ENCODE assay signal across 1 cellular context in the genomic region with DNA sequence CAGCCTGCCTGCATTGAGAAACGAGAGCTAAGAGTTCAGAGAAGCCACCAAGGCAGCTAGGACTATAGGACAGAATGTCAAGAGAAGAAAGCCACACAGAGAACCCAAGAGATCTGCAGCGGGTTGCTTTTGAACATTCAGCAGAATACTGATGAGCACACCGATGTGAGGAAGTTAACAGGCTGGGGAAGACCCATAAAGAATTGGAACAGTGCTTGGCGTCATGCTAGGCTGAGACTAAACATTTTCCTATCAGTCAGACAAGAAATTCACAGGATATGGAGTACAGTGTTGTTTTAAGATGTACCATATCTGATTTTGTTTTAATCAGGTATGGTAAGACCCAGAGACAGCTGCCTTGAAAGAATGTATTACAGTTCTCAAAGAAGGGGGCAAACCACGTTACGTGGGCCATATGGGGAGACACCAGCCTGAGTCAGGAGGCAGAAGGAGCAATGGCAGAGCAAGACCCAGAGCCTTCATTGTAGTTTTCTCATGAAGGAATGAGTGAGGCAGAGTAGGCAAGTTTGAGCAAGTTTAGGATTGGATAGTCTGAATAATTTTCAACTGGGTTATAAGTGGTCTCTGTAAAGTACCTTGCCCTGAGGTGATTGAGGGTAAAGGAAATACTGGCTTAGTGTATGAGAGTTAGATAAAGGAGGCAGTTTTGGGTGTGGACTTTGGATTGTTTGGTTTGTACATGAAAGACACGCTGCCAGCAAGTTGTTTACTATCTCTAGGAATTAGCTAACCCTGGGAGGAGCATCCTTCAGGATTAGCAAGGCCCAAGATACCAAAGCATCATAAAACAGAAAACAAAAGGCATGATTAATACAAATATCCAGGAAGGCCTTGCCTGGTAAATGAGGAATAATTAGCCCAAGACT.
TF ChIP-seq lines count a peak whose summit lies in the region.

No MANE protein-coding gene starts in this region.

TF ChIP-seq in HepG2, 621 proteins besides CTCF, POLR2A, EP300 and RAD21 (continued from another document and continues in another):
- peak; percentile 64 for TF ChIP-seq KAT8 (CRISPR knock-in tag; IDR thresholded peaks at IDR 0.05)
- no peak for TF ChIP-seq NFIB (CRISPR knock-in tag; IDR thresholded peaks at IDR 0.05; ENCODE audit: borderline replicate concordance)
- TF ChIP-seq, protein P1, sequence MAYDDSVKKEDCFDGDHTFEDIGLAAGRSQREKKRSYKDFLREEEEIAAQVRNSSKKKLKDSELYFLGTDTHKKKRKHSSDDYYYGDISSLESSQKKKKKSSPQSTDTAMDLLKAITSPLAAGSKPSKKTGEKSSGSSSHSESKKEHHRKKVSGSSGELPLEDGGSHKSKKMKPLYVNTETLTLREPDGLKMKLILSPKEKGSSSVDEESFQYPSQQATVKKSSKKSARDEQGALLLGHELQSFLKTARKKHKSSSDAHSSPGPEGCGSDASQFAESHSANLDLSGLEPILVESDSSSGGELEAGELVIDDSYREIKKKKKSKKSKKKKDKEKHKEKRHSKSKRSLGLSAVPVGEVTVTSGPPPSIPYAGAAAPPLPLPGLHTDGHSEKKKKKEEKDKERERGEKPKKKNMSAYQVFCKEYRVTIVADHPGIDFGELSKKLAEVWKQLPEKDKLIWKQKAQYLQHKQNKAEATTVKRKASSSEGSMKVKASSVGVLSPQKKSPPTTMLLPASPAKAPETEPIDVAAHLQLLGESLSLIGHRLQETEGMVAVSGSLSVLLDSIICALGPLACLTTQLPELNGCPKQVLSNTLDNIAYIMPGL (CRISPR knock-in tag; IDR thresholded peaks at IDR 0.05; ENCODE audit: borderline replicate concordance in 1 of 2, low read depth in 1 of 2), result peak in 1 of 2 experiments; percentile 59; a peak in 1 of 4 replicates
- TF ChIP-seq, protein P2, sequence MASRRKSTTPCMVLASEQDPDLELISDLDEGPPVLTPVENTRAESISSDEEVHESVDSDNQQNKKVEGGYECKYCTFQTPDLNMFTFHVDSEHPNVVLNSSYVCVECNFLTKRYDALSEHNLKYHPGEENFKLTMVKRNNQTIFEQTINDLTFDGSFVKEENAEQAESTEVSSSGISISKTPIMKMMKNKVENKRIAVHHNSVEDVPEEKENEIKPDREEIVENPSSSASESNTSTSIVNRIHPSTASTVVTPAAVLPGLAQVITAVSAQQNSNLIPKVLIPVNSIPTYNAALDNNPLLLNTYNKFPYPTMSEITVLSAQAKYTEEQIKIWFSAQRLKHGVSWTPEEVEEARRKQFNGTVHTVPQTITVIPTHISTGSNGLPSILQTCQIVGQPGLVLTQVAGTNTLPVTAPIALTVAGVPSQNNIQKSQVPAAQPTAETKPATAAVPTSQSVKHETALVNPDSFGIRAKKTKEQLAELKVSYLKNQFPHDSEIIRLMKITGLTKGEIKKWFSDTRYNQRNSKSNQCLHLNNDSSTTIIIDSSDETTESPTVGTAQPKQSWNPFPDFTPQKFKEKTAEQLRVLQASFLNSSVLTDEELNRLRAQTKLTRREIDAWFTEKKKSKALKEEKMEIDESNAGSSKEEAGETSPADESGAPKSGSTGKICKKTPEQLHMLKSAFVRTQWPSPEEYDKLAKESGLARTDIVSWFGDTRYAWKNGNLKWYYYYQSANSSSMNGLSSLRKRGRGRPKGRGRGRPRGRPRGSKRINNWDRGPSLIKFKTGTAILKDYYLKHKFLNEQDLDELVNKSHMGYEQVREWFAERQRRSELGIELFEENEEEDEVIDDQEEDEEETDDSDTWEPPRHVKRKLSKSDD (CRISPR knock-in tag; IDR thresholded peaks at IDR 0.05; ENCODE audit: low read depth), result no peak
- TF ChIP-seq FOSL2 (CRISPR knock-in tag; IDR thresholded peaks at IDR 0.05), result peak; percentile 72
- TF ChIP-seq HNF4A (CRISPR knock-in tag; IDR thresholded peaks at IDR 0.05), result peak; percentile 99
- TF ChIP-seq, protein P3, sequence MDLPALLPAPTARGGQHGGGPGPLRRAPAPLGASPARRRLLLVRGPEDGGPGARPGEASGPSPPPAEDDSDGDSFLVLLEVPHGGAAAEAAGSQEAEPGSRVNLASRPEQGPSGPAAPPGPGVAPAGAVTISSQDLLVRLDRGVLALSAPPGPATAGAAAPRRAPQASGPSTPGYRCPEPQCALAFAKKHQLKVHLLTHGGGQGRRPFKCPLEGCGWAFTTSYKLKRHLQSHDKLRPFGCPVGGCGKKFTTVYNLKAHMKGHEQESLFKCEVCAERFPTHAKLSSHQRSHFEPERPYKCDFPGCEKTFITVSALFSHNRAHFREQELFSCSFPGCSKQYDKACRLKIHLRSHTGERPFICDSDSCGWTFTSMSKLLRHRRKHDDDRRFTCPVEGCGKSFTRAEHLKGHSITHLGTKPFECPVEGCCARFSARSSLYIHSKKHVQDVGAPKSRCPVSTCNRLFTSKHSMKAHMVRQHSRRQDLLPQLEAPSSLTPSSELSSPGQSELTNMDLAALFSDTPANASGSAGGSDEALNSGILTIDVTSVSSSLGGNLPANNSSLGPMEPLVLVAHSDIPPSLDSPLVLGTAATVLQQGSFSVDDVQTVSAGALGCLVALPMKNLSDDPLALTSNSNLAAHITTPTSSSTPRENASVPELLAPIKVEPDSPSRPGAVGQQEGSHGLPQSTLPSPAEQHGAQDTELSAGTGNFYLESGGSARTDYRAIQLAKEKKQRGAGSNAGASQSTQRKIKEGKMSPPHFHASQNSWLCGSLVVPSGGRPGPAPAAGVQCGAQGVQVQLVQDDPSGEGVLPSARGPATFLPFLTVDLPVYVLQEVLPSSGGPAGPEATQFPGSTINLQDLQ (CRISPR knock-in tag; IDR thresholded peaks at IDR 0.05), result no peak
- no peak for TF ChIP-seq U2AF2 (IDR thresholded peaks at IDR 0.05; ENCODE audit: low read depth, low read length)
- TF ChIP-seq, protein P4, sequence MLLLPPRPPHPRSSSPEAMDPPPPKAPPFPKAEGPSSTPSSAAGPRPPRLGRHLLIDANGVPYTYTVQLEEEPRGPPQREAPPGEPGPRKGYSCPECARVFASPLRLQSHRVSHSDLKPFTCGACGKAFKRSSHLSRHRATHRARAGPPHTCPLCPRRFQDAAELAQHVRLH (CRISPR knock-in tag; IDR thresholded peaks at IDR 0.05; ENCODE audit: borderline replicate concordance, low read depth), result 0 out of 2 replicates have a peak, but pooled peaks have one; percentile 49
- TF ChIP-seq, protein P5, sequence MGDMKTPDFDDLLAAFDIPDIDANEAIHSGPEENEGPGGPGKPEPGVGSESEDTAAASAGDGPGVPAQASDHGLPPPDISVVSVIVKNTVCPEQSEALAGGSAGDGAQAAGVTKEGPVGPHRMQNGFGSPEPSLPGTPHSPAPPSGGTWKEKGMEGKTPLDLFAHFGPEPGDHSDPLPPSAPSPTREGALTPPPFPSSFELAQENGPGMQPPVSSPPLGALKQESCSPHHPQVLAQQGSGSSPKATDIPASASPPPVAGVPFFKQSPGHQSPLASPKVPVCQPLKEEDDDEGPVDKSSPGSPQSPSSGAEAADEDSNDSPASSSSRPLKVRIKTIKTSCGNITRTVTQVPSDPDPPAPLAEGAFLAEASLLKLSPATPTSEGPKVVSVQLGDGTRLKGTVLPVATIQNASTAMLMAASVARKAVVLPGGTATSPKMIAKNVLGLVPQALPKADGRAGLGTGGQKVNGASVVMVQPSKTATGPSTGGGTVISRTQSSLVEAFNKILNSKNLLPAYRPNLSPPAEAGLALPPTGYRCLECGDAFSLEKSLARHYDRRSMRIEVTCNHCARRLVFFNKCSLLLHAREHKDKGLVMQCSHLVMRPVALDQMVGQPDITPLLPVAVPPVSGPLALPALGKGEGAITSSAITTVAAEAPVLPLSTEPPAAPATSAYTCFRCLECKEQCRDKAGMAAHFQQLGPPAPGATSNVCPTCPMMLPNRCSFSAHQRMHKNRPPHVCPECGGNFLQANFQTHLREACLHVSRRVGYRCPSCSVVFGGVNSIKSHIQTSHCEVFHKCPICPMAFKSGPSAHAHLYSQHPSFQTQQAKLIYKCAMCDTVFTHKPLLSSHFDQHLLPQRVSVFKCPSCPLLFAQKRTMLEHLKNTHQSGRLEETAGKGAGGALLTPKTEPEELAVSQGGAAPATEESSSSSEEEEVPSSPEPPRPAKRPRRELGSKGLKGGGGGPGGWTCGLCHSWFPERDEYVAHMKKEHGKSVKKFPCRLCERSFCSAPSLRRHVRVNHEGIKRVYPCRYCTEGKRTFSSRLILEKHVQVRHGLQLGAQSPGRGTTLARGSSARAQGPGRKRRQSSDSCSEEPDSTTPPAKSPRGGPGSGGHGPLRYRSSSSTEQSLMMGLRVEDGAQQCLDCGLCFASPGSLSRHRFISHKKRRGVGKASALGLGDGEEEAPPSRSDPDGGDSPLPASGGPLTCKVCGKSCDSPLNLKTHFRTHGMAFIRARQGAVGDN (CRISPR knock-in tag; IDR thresholded peaks at IDR 0.05), result no peak
- no peak for TF ChIP-seq GPN1 (CRISPR knock-in tag; IDR thresholded peaks at IDR 0.05; ENCODE audit: borderline replicate concordance)
- peak; percentile 64; the same call in 1 of the 2 replicates for TF ChIP-seq KDM3A (CRISPR knock-in tag; IDR thresholded peaks at IDR 0.05; ENCODE audit: low read depth)
- TF ChIP-seq, protein P6, sequence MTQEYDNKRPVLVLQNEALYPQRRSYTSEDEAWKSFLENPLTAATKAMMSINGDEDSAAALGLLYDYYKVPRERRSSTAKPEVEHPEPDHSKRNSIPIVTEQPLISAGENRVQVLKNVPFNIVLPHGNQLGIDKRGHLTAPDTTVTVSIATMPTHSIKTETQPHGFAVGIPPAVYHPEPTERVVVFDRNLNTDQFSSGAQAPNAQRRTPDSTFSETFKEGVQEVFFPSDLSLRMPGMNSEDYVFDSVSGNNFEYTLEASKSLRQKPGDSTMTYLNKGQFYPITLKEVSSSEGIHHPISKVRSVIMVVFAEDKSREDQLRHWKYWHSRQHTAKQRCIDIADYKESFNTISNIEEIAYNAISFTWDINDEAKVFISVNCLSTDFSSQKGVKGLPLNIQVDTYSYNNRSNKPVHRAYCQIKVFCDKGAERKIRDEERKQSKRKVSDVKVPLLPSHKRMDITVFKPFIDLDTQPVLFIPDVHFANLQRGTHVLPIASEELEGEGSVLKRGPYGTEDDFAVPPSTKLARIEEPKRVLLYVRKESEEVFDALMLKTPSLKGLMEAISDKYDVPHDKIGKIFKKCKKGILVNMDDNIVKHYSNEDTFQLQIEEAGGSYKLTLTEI (CRISPR knock-in tag; conservative IDR thresholded peaks at IDR 0.05), result no peak
- no peak for TF ChIP-seq SNAI1 (CRISPR knock-in tag; IDR thresholded peaks at IDR 0.05; ENCODE audit: borderline replicate concordance)
- TF ChIP-seq ZNF253 (CRISPR knock-in tag; IDR thresholded peaks at IDR 0.05; ENCODE audit: borderline replicate concordance), result no peak
- no peak for TF ChIP-seq ZNF629 (CRISPR knock-in tag; conservative IDR thresholded peaks at IDR 0.05)
- TF ChIP-seq, protein P7, sequence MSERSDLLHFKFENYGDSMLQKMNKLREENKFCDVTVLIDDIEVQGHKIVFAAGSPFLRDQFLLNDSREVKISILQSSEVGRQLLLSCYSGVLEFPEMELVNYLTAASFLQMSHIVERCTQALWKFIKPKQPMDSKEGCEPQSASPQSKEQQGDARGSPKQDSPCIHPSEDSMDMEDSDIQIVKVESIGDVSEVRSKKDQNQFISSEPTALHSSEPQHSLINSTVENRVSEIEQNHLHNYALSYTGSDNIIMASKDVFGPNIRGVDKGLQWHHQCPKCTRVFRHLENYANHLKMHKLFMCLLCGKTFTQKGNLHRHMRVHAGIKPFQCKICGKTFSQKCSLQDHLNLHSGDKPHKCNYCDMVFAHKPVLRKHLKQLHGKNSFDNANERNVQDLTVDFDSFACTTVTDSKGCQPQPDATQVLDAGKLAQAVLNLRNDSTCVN (CRISPR knock-in tag; IDR thresholded peaks at IDR 0.05; ENCODE audit: borderline replicate concordance), result no peak
- no peak for TF ChIP-seq PCBP2 (optimal IDR thresholded peaks at IDR 0.05; ENCODE audit: low read depth, low read length, poor library complexity, severe bottlenecking)
- TF ChIP-seq ZNF772 (CRISPR knock-in tag; IDR thresholded peaks at IDR 0.05), result no peak
- no peak for TF ChIP-seq CREB1 (IDR thresholded peaks at IDR 0.05)
- peak; percentile 68 for TF ChIP-seq CREB1 (CRISPR knock-in tag; IDR thresholded peaks at IDR 0.05)
- no peak for TF ChIP-seq AHR (CRISPR knock-in tag; IDR thresholded peaks at IDR 0.05)
- TF ChIP-seq IKZF4 (CRISPR knock-in tag; IDR thresholded peaks at IDR 0.05; ENCODE audit: borderline replicate concordance, low read depth, not compliant biosample characterization), result no peak
- TF ChIP-seq ZNF205 (CRISPR knock-in tag; IDR thresholded peaks at IDR 0.05), result peak; percentile 64; the same call in 1 of the 2 replicates
- TF ChIP-seq HCFC1 (IDR thresholded peaks at IDR 0.05; ENCODE audit: low read depth, low read length), result no peak
- TF ChIP-seq, protein P8, sequence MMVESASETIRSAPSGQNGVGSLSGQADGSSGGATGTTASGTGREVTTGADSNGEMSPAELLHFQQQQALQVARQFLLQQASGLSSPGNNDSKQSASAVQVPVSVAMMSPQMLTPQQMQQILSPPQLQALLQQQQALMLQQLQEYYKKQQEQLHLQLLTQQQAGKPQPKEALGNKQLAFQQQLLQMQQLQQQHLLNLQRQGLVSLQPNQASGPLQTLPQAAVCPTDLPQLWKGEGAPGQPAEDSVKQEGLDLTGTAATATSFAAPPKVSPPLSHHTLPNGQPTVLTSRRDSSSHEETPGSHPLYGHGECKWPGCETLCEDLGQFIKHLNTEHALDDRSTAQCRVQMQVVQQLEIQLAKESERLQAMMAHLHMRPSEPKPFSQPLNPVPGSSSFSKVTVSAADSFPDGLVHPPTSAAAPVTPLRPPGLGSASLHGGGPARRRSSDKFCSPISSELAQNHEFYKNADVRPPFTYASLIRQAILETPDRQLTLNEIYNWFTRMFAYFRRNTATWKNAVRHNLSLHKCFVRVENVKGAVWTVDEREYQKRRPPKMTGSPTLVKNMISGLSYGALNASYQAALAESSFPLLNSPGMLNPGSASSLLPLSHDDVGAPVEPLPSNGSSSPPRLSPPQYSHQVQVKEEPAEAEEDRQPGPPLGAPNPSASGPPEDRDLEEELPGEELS (CRISPR knock-in tag; IDR thresholded peaks at IDR 0.05), result peak; percentile 99
- TF ChIP-seq SCMH1 (CRISPR knock-in tag; IDR thresholded peaks at IDR 0.05; ENCODE audit: borderline replicate concordance), result no peak
- TF ChIP-seq ELF1 (CRISPR knock-in tag; IDR thresholded peaks at IDR 0.05), result peak; percentile 22; the same call in 1 of the 2 replicates
- TF ChIP-seq ZNF768 (CRISPR knock-in tag; IDR thresholded peaks at IDR 0.05), result no peak
- TF ChIP-seq CBX1 (IDR thresholded peaks at IDR 0.05; ENCODE audit: low read depth), result no peak
- TF ChIP-seq, protein P9, sequence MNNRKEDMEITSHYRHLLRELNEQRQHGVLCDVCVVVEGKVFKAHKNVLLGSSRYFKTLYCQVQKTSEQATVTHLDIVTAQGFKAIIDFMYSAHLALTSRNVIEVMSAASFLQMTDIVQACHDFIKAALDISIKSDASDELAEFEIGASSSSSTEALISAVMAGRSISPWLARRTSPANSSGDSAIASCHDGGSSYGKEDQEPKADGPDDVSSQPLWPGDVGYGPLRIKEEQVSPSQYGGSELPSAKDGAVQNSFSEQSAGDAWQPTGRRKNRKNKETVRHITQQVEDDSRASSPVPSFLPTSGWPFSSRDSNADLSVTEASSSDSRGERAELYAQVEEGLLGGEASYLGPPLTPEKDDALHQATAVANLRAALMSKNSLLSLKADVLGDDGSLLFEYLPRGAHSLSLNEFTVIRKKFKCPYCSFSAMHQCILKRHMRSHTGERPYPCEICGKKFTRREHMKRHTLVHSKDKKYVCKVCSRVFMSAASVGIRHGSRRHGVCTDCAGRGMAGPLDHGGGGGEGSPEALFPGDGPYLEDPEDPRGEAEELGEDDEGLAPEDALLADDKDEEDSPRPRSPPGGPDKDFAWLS (CRISPR knock-in tag; IDR thresholded peaks at IDR 0.05; ENCODE audit: borderline replicate concordance), result no peak
